ENCODE assay signal across 18 cellular contexts in genomic region chr6:137213813-137214212, GRCh38. TPM values are rescaled to one million over a fixed set of nuclear protein-coding genes. Genes with fewer than 3 reads are reported as not detected.
DNase-seq lines count a peak whose midpoint lies in the region; ATAC-seq and TF ChIP-seq lines count a peak whose summit lies in the region.
"Had no signal": no experiment of that assay in that cellular context is flagged by ENCODE, and none has a peak within 500 bp of the region (broad histone marks: within the 10 kb centered on the region; RNA-seq: fewer than 3 reads in every experiment).

No MANE protein-coding gene starts in this region.

- H3K27me3 ChIP-seq in left ventricle myocardium inferior (ENCODE audit: low read depth): no peaks in the 10 kb centered on the region
- no peaks in the 10 kb centered on the region for H3K27me3 ChIP-seq in muscle layer of duodenum (ENCODE audit: low read depth, low read length)
- H3K27me3 ChIP-seq in upper lobe of right lung: no peaks in the 10 kb centered on the region
- H3K27me3 ChIP-seq in mesendoderm (ENCODE audit: insufficient read depth, low read length, poor library complexity): no peaks in the 10 kb centered on the region
- H3K27me3 ChIP-seq: body of pancreas had no signal

- H3K4me1 Mint-ChIP-seq in effector memory CD8-positive, alpha-beta T cell (ENCODE audit: low read depth in 2 of 2): peaks cover 62 to 88% of the 10 kb centered on the region in 2 donors

- H3K4me3 Mint-ChIP-seq in effector memory CD8-positive, alpha-beta T cell: peak overlapping the region; percentile 24 to 61
- H3K4me3 Mint-ChIP-seq: CD4-positive, alpha-beta T cell; HFFc6 had no signal

- H3K9me3 ChIP-seq in left ventricle myocardium inferior (replicated peaks): no peaks in the 10 kb centered on the region
- no peaks in the 10 kb centered on the region for H3K9me3 ChIP-seq in muscle layer of duodenum (ENCODE audit: control insufficient read depth in 1 of 2, low read length in 2 of 2)
- H3K9me3 ChIP-seq in upper lobe of right lung: no peaks in the 10 kb centered on the region
- H3K9me3 ChIP-seq: body of pancreas had no signal

- ATAC-seq in left ventricle myocardium superior: no peak
- ATAC-seq in effector memory CD8-positive, alpha-beta T cell (replicated peaks): no peak
- ATAC-seq in upper lobe of right lung: no peak
- ATAC-seq: body of pancreas; naive thymus-derived CD4-positive, alpha-beta T cell had no signal

- intact Hi-C loops in left ventricle myocardium inferior (cut with micrococcal nuclease): no loop called here
- intact Hi-C loops in left ventricle myocardium superior (cut with micrococcal nuclease): no loop called here
- intact Hi-C loops in upper lobe of right lung (cut with DNase I): no loop called here

- no peak overlapping the region for H3K9ac ChIP-seq in mesendoderm (ENCODE audit: low read length)

- peak overlapping the region in 1 of 2 donors; percentile 27 for H3K27ac Mint-ChIP-seq in effector memory CD8-positive, alpha-beta T cell
- H3K27ac Mint-ChIP-seq: CD4-positive, alpha-beta T cell had no signal

- H2BK120ac ChIP-seq in mesendoderm (ENCODE audit: low read depth, low read length): no peak overlapping the region

- H3K4me3 ChIP-seq in left ventricle myocardium inferior (peak overlapping the region; percentile 78), muscle layer of duodenum (ENCODE audit: low read depth in 1 of 2, low read length in 2 of 2) (no peak overlapping the region), upper lobe of right lung (peak overlapping the region; percentile 86), mesendoderm (ENCODE audit: low read length) (no peak overlapping the region)
- H3K4me3 ChIP-seq: body of pancreas had no signal

- H3K4me1 ChIP-seq in left ventricle myocardium inferior (peaks cover 95% of the 10 kb centered on the region), muscle layer of duodenum (ENCODE audit: control insufficient read depth in 1 of 2, insufficient read depth in 2 of 2, low read length in 2 of 2) (peaks cover 20 to 45% of the 10 kb centered on the region in 2 donors), upper lobe of right lung (peaks cover 67% of the 10 kb centered on the region), mesendoderm (ENCODE audit: control insufficient read depth, low read depth, low read length) (peaks cover 4% of the 10 kb centered on the region)

- no peak overlapping the region for H2BK5ac ChIP-seq in mesendoderm (ENCODE audit: low read length)

- peaks cover 10% of the 10 kb centered on the region for H3K36me3 ChIP-seq in left ventricle myocardium inferior
- peaks cover 0 to 6% of the 10 kb centered on the region in 2 donors for H3K36me3 ChIP-seq in muscle layer of duodenum (ENCODE audit: control insufficient read depth in 1 of 2, insufficient read depth in 2 of 2, low read length in 2 of 2)
- H3K36me3 ChIP-seq in upper lobe of right lung: no peaks in the 10 kb centered on the region
- no peaks in the 10 kb centered on the region for H3K36me3 ChIP-seq in mesendoderm (ENCODE audit: control insufficient read depth, insufficient read depth, low read length)

- H3K79me1 ChIP-seq in mesendoderm (ENCODE audit: low read length): peaks cover 20% of the 10 kb centered on the region

- no peak overlapping the region for H2AK5ac ChIP-seq in mesendoderm (ENCODE audit: low read length)

- H4K5ac ChIP-seq in mesendoderm (ENCODE audit: low read length): no peak overlapping the region

- no peak overlapping the region for H3K4me2 ChIP-seq in mesendoderm (ENCODE audit: low read length)

- H3K9me3 Mint-ChIP-seq in effector memory CD8-positive, alpha-beta T cell: peaks cover 0 to 2% of the 10 kb centered on the region in 2 donors

- no peak overlapping the region for H4K8ac ChIP-seq in mesendoderm (ENCODE audit: low read depth, low read length)

- no peak overlapping the region for H2BK15ac ChIP-seq in mesendoderm (replicated peaks; ENCODE audit: low read depth)

- H3K18ac ChIP-seq in mesendoderm (ENCODE audit: low read length): no peak overlapping the region

- no peak overlapping the region for H3K23ac ChIP-seq in mesendoderm (ENCODE audit: low read length)

- no CpG with 5 or more reads among the region's 2 CpGs for WGBS in mesendoderm (ENCODE audit: extremely low coverage, insufficient coverage, low lambda C conversion rate)

- H3K27me3 Mint-ChIP-seq in effector memory CD8-positive, alpha-beta T cell: no peaks in the 10 kb centered on the region
- H3K27me3 Mint-ChIP-seq: CD4-positive, alpha-beta T cell; naive thymus-derived CD4-positive, alpha-beta T cell; progenitor cell of endocrine pancreas had no signal

- H3K79me2 ChIP-seq in mesendoderm (ENCODE audit: control insufficient read depth, insufficient read depth, low read length): peaks cover 51% of the 10 kb centered on the region

- H3K27ac ChIP-seq in left ventricle myocardium inferior (replicated peaks) (peak overlapping the region; percentile 99), muscle layer of duodenum (ENCODE audit: low read length) (peak overlapping the region; percentile 35), upper lobe of right lung (peak overlapping the region; percentile 100), mesendoderm (ENCODE audit: low read depth, low read length) (no peak overlapping the region)
- H3K27ac ChIP-seq: body of pancreas had no signal

- DNase-seq in left ventricle myocardium inferior: no peak
- no peak for DNase-seq in left ventricle myocardium superior
- DNase-seq in effector memory CD8-positive, alpha-beta T cell: no peak
- DNase-seq in upper lobe of right lung: no peak
- no peak for DNase-seq in NCI-H1694 treated with DMSO at 0.1 percent for 48 hours (lab: John Stamatoyannopoulos, UW)
- DNase-seq in T-helper 2 cell: no peak
- DNase-seq in mesendoderm: no peak
- DNase-seq: activated CD4-positive, alpha-beta T cell treated with anti-CD3 and anti-CD28 coated beads, Interleukin-2, amount 50 U/mL, for 4 hours; activated naive CD4-positive, alpha-beta T cell treated with anti-CD3 and anti-CD28 coated beads, Interleukin-2, amount 50 U/mL, for 16 hours; body of pancreas; CD4-positive, alpha-beta T cell; HFFc6; naive thymus-derived CD4-positive, alpha-beta T cell; NCI-H146; stimulated activated naive CD4-positive, alpha-beta T cell treated with Interleukin-2 at 50 U/mL for 16 hours had no signal

- TF ChIP-seq CTCF in left ventricle myocardium inferior (IDR thresholded peaks at IDR 0.05; ENCODE audit: borderline replicate concordance) (no peak), upper lobe of right lung (IDR thresholded peaks at IDR 0.05) (no peak)

- peaks cover 28% of the 10 kb centered on the region for H3K36me3 Mint-ChIP-seq in effector memory CD8-positive, alpha-beta T cell (ENCODE audit: insufficient read depth)

- H3K4ac ChIP-seq in mesendoderm (ENCODE audit: low read depth, low read length): no peak overlapping the region

- no peak overlapping the region for H3K56ac ChIP-seq in mesendoderm (ENCODE audit: low read length)

RNA-seq across cellular contexts. Expression of gene IFNGR1, which starts 5.4 kb away (rescaled TPM):
- total RNA-seq in left ventricle myocardium inferior (97.6 TPM), left ventricle myocardium superior (115 TPM), upper lobe of right lung (239 TPM)
- 18.6 TPM for polyA plus RNA-seq in mesendoderm (2013, experiment 1 of 2)
- polyA plus RNA-seq in mesendoderm (2013, experiment 2 of 2): 19.6 TPM

RNA-seq across cellular contexts. Expression of gene IL22RA2, which starts 40.4 kb away (rescaled TPM):
- not detected for total RNA-seq in left ventricle myocardium inferior
- total RNA-seq in left ventricle myocardium superior: not detected
- not detected for total RNA-seq in upper lobe of right lung
- not detected for polyA plus RNA-seq in mesendoderm (2013, experiment 1 of 2)
- not detected for polyA plus RNA-seq in mesendoderm (2013, experiment 2 of 2)
- total RNA-seq: body of pancreas; CD4-positive, alpha-beta T cell; Daoy; HFFc6; naive thymus-derived CD4-positive, alpha-beta T cell; progenitor cell of endocrine pancreas had no signal
- polyA plus RNA-seq: naive thymus-derived CD4-positive, alpha-beta T cell had no signal

Comparison
In these comparisons a context has a peak if more than half of its experiments do, and no peak if none do; other contexts are left out.
1. H3K4me3 ChIP-seq: peak in left ventricle myocardium inferior (single experiment) and upper lobe of right lung (single experiment); none in muscle layer of duodenum (0 of 2) and mesendoderm (single experiment).